In genomic region chr10:100670828-100671479, GRCh38 we compare ENCODE assay signal across 8 cellular contexts.
A peak's percentile ranks its signal among the peaks of the same experiment; 100 is the strongest.
DNase-seq lines count a peak whose midpoint lies in the region; TF ChIP-seq lines count a peak whose summit lies in the region.

No MANE protein-coding gene starts in this region.

- peak; percentile 56 to 73 (median 60) for TF ChIP-seq CTCF in esophagus squamous epithelium (IDR thresholded peaks at IDR 0.05)

- peak; percentile 23 for DNase-seq in COLO668 (lab: John Stamatoyannopoulos, UW; ENCODE audit: unreplicated experiment)
- peak; percentile 74 for DNase-seq in HuH-7.5 (ENCODE audit: low spot score)
- DNase-seq in activated CD8-positive, alpha-beta memory T cell treated with anti-CD3 and anti-CD28 coated beads, Interleukin-2, amount 50 U/mL, for 4 hours: peak; percentile 61
- no peak for DNase-seq in esophagus squamous epithelium (lab: John Stamatoyannopoulos, UW)
- peak; percentile 55 for DNase-seq in retina
- no peak for DNase-seq in medulla oblongata (ENCODE audit: extremely low spot score)
- DNase-seq in cerebellar cortex (ENCODE audit: low spot score): no peak
- no peak for DNase-seq in mucosa of gallbladder (ENCODE audit: low spot score)

- no peak overlapping the region for H3K27ac ChIP-seq in esophagus squamous epithelium

- 2 to 9% methylated on average over 13 to 19 of the region's 54 CpGs for WGBS in esophagus squamous epithelium, 2 donors

- H3K36me3 ChIP-seq in esophagus squamous epithelium: no peaks in the 10 kb centered on the region

- peak overlapping the region in 1 of 4 donors; percentile 3 for H3K4me3 ChIP-seq in esophagus squamous epithelium

- TF ChIP-seq POLR2A in esophagus squamous epithelium (IDR thresholded peaks at IDR 0.05): no peak

- H3K4me1 ChIP-seq in esophagus squamous epithelium: peaks cover 0 to 8% (median 8%) of the 10 kb centered on the region in 3 donors

- peaks cover 0 to 99% (median 8%) of the 10 kb centered on the region in 4 donors for H3K27me3 ChIP-seq in esophagus squamous epithelium

- intact Hi-C loops in esophagus squamous epithelium (cut with DNase I): no loop called here

- H3K9me3 ChIP-seq in esophagus squamous epithelium: no peaks in the 10 kb centered on the region

Comparison
In these comparisons a context has a peak if more than half of its experiments do, and no peak if none do; other contexts are left out.
1. DNase-seq: peak in COLO668 (single experiment), HuH-7.5 (single experiment), activated CD8-positive, alpha-beta memory T cell treated with anti-CD3 and anti-CD28 coated beads, Interleukin-2, amount 50 U/mL, for 4 hours (single experiment) and retina (single experiment); none in esophagus squamous epithelium (single experiment), medulla oblongata (single experiment), cerebellar cortex (single experiment) and mucosa of gallbladder (single experiment).